18 cellular contexts compared by ENCODE assay signal in genomic region chr16:86492961-86493639, GRCh38. TPM values are rescaled to one million over a fixed set of nuclear protein-coding genes. Genes with fewer than 3 reads are reported as not detected.
"Had no signal": no experiment of that assay in that cellular context is flagged by ENCODE, and none has a peak within 500 bp of the region (broad histone marks: within the 10 kb centered on the region; RNA-seq: fewer than 3 reads in every experiment).

No MANE protein-coding gene starts in this region.

- DNase-seq: activated CD4-positive, alpha-beta T cell treated with anti-CD3 and anti-CD28 coated beads, Interleukin-2, amount 50 U/mL, for 48 hours; activated naive CD4-positive, alpha-beta T cell treated with anti-CD3 and anti-CD28 coated beads, Interleukin-2, amount 50 U/mL, for 16 hours; activated T-cell treated with anti-CD3 and anti-CD28 coated beads, Interleukin-2, amount 50 U/mL, for 1 hour; dorsolateral prefrontal cortex; erythroblast; foreskin fibroblast; naive B cell; stimulated activated CD4-positive, alpha-beta T cell treated with anti-CD3 and anti-CD28 coated beads, Interleukin-15, amount 100 ng/mL, for 24 hours; stimulated activated CD4-positive, alpha-beta T cell treated with anti-CD3 and anti-CD28 coated beads, Interleukin-4, amount 100 ng/mL, for 1 hour; stimulated activated naive B cell treated with anti-CD40 and anti-IgM and Interleukin-4, amounts not matched to agents 10 μg/mL and 1 μg/mL and 100 μg/mL, for 72 hours; substantia nigra; T-helper 17 cell; WERI-Rb-1 had no signal

- FAIRE-seq: astrocyte, bronchial epithelial cell had no signal

- H3K9me3 ChIP-seq: tibial nerve had no signal

- H3K27ac ChIP-seq: skin epidermis, tibial nerve, WERI-Rb-1 had no signal

- H3K4me3 ChIP-seq: dorsolateral prefrontal cortex, skin epidermis, tibial nerve had no signal

- H3K36me3 ChIP-seq: tibial nerve, WERI-Rb-1 had no signal

- ATAC-seq: stimulated activated naive B cell treated with anti-CD40 and anti-IgM and Interleukin-4, amounts not matched to agents 10 μg/mL and 1 μg/mL and 100 μg/mL, for 72 hours; T-helper 17 cell had no signal

RNA-seq across cellular contexts. Expression of gene FOXF1, which starts 17.2 kb away (rescaled TPM):
- total RNA-seq: activated T-helper 2 cell treated with anti-CD3 and anti-CD28 coated beads, Interferon-gamma antibody, Interleukin-2, Interleukin-4, amounts not matched to agents 10 μg/mL and 5 μg/mL and 100 μg/mL, durations not matched to agents 14 hours and 24 hours and 36 hours; T-helper 17 cell had no signal
